ENCODE assay signal across 26 cellular contexts in genomic region chr10:125105155-125105554, GRCh38.
"Had no signal": no experiment of that assay in that cellular context is flagged by ENCODE, and none has a peak within 500 bp of the region (broad histone marks: within the 10 kb centered on the region; RNA-seq: fewer than 3 reads in every experiment).

No MANE protein-coding gene starts in this region.

- H3K9me2 ChIP-seq: SK-N-SH had no signal

- H3K4me3 ChIP-seq: cardiac muscle cell, Peyer's patch, SJCRH30 had no signal

- H3K27me3 ChIP-seq: brain microvascular endothelial cell, cardiac muscle cell, Peyer's patch, SJCRH30 had no signal

- H3K4me1 ChIP-seq: SJCRH30 had no signal

- H3K4me1 Mint-ChIP-seq: activated CD4-positive, alpha-beta memory T cell treated with anti-CD3 and anti-CD28 coated beads, Interleukin-2, amount 10 ng/mL, durations not matched to agents 7 days and 5 days; activated CD4-positive, alpha-beta T cell treated with anti-CD3 and anti-CD28 coated beads for 36 hours; activated naive CD4-positive, alpha-beta T cell treated with anti-CD3 and anti-CD28 coated beads, Interleukin-2, amount 10 ng/mL, durations not matched to agents 7 days and 5 days; activated naive CD8-positive, alpha-beta T cell treated with anti-CD3 and anti-CD28 coated beads for 36 hours had no signal

- H3K9me3 ChIP-seq: SJCRH30, SK-N-SH had no signal

- H3K9me3 Mint-ChIP-seq: activated CD4-positive, alpha-beta memory T cell treated with anti-CD3 and anti-CD28 coated beads, Interleukin-2, amount 10 ng/mL, durations not matched to agents 7 days and 5 days; activated naive CD4-positive, alpha-beta T cell treated with anti-CD3 and anti-CD28 coated beads, Interleukin-2, amount 10 ng/mL, durations not matched to agents 7 days and 5 days; activated naive CD8-positive, alpha-beta T cell treated with anti-CD3 and anti-CD28 coated beads for 36 hours; activated T-helper 2 cell treated with anti-CD3 and anti-CD28 coated beads, Interferon-gamma antibody, Interleukin-2, Interleukin-4, amounts not matched to agents 10 μg/mL and 5 μg/mL and 100 μg/mL, durations not matched to agents 14 hours and 24 hours and 36 hours had no signal

- H3K9ac ChIP-seq: SK-N-SH had no signal

- H3K27me3 Mint-ChIP-seq: activated CD4-positive, alpha-beta T cell treated with anti-CD3 and anti-CD28 coated beads for 36 hours; activated naive CD4-positive, alpha-beta T cell treated with anti-CD3 and anti-CD28 coated beads, Interleukin-2, amount 10 ng/mL, durations not matched to agents 7 days and 5 days; activated naive CD8-positive, alpha-beta T cell treated with anti-CD3 and anti-CD28 coated beads for 36 hours had no signal

- H3K4me2 ChIP-seq: SK-N-SH had no signal

- H3K4me3 Mint-ChIP-seq: activated CD4-positive, alpha-beta memory T cell treated with anti-CD3 and anti-CD28 coated beads, Interleukin-2, amount 10 ng/mL, durations not matched to agents 7 days and 5 days; activated CD4-positive, alpha-beta T cell treated with anti-CD3 and anti-CD28 coated beads for 36 hours; activated naive CD4-positive, alpha-beta T cell treated with anti-CD3 and anti-CD28 coated beads, Interleukin-2, amount 10 ng/mL, durations not matched to agents 7 days and 5 days; activated naive CD8-positive, alpha-beta T cell treated with anti-CD3 and anti-CD28 coated beads for 36 hours; activated T-cell treated with anti-CD3 and anti-CD28 coated beads, Interleukin-2, amount 50 U/mL, for 72 hours had no signal

- H3K36me3 Mint-ChIP-seq: activated naive CD4-positive, alpha-beta T cell treated with anti-CD3 and anti-CD28 coated beads, Interleukin-2, amount 10 ng/mL, durations not matched to agents 7 days and 5 days; activated naive CD8-positive, alpha-beta T cell treated with anti-CD3 and anti-CD28 coated beads for 36 hours had no signal

- DNase-seq: activated CD4-positive, alpha-beta memory T cell treated with anti-CD3 and anti-CD28 coated beads, Interleukin-2, amount 10 ng/mL, durations not matched to agents 7 days and 5 days; activated CD4-positive, alpha-beta T cell treated with anti-CD3 and anti-CD28 coated beads for 36 hours; activated CD4-positive, alpha-beta T cell treated with anti-CD3 and anti-CD28 coated beads, Interleukin-2, amount 50 U/mL, for 1 hour; activated gamma-delta T cell treated with Interleukin-2 at 50 U/mL for 16 hours; activated naive CD4-positive, alpha-beta T cell treated with anti-CD3 and anti-CD28 coated beads, Interleukin-2, amount 10 ng/mL, durations not matched to agents 7 days and 5 days; activated naive CD8-positive, alpha-beta T cell treated with anti-CD3 and anti-CD28 coated beads for 36 hours; activated T-cell treated with anti-CD3 and anti-CD28 coated beads for 4 hours; activated T-cell treated with anti-CD3 and anti-CD28 coated beads, Interleukin-2, amount 50 U/mL, for 72 hours; brain microvascular endothelial cell; Kasumi-1; NCI-H1048; NCI-H1417; NCI-H1694 treated with DMSO at 0.1 percent for 48 hours; NCI-H2029 treated with DMSO at 0.1 percent for 48 hours; NCI-H510A; NCI-H526 treated with DMSO at 0.1 percent for 48 hours; NK-92 treated with Interleukin-12 subunit alpha and Interleukin-12 subunit beta, amount 100 ng/mL, for 24 hours; Right ventricle myocardium superior; SJCRH30; SK-N-SH; T-helper 1 cell had no signal

- H3K27ac ChIP-seq: brain microvascular endothelial cell, cardiac muscle cell, Peyer's patch, RWPE1, SJCRH30, VCaP had no signal

- H3K27ac Mint-ChIP-seq: activated CD4-positive, alpha-beta memory T cell treated with anti-CD3 and anti-CD28 coated beads, Interleukin-2, amount 10 ng/mL, durations not matched to agents 7 days and 5 days; activated CD4-positive, alpha-beta T cell treated with anti-CD3 and anti-CD28 coated beads for 36 hours; activated naive CD4-positive, alpha-beta T cell treated with anti-CD3 and anti-CD28 coated beads, Interleukin-2, amount 10 ng/mL, durations not matched to agents 7 days and 5 days; activated naive CD8-positive, alpha-beta T cell treated with anti-CD3 and anti-CD28 coated beads for 36 hours; activated T-cell treated with anti-CD3 and anti-CD28 coated beads, Interleukin-2, amount 50 U/mL, for 72 hours; activated T-helper 2 cell treated with anti-CD3 and anti-CD28 coated beads, Interferon-gamma antibody, Interleukin-2, Interleukin-4, amounts not matched to agents 10 μg/mL and 5 μg/mL and 100 μg/mL, durations not matched to agents 14 hours and 24 hours and 36 hours had no signal
